In the genomic region with DNA sequence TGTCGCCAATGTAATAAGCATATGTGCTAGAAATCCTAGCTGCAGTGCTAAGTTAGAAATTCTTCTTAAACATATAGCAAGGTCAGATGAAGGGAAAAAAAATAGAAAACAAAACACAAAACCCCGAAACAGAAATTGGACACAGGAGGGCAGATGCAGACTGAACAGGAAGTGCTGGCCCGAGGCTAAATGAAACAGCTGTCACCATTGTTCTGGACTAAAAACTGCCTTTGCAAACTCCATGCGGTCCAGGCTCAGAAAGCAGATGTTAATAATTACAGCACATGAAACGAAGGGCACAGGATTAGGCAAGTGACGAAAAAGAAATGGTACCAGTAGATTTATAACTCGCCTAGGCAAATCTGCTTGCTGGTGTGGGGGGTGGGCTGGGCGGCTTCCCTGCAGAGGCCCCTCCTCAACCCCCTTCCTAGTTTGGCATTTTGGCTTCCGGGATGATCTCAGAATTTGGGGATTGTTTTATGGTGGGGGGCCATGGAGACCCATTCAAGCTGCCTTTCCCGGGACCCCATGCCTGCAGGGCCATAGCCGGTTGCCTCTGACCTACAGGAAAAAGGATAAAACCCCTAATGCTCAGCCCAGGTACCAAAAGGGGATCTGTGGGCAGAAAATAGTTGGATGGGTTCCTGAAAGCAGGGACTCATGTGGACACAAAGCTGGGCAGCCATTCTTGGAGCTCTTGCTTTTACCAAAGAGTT, we compare ENCODE assay signal across 9 cellular contexts. TPM values are rescaled to one million over a fixed set of nuclear protein-coding genes. Genes with fewer than 3 reads are reported as not detected.
DNase-seq lines count a peak whose midpoint lies in the region; ATAC-seq, FAIRE-seq and TF ChIP-seq lines count a peak whose summit lies in the region.
"Had no signal": no experiment of that assay in that cellular context is flagged by ENCODE, and none has a peak within 500 bp of the region (broad histone marks: within the 10 kb centered on the region; RNA-seq: fewer than 3 reads in every experiment).

No MANE protein-coding gene starts in this region.

- H3K36me3 Mint-ChIP-seq in activated naive CD4-positive, alpha-beta T cell treated with anti-CD3 and anti-CD28 coated beads for 36 hours (ENCODE audit: low read depth) = no peaks in the 10 kb centered on the region

- no peak overlapping the region for H3K4me3 Mint-ChIP-seq in activated naive CD4-positive, alpha-beta T cell treated with anti-CD3 and anti-CD28 coated beads for 36 hours

- in situ Hi-C loops in HepG2 (cut with HindIII; ENCODE audit: extremely low pct_ligation_motif_present, low pct_unique_long_range_greater_than_20kb) = no loop called here

- no peak overlapping the region for H2AFZ ChIP-seq in HepG2 (ENCODE audit: low read length)

- H3K27ac Mint-ChIP-seq in activated naive CD4-positive, alpha-beta T cell treated with anti-CD3 and anti-CD28 coated beads for 36 hours = no peak overlapping the region

- no peak overlapping the region for H3K9ac ChIP-seq in HepG2 (ENCODE audit: insufficient read depth, low read depth, low read length)

- CTCF ChIA-PET in activated naive CD4-positive, alpha-beta T cell treated with anti-CD3 and anti-CD28 coated beads for 36 hours (lab: Charles Lee) = no interaction called here
- CTCF ChIA-PET in HepG2 (lab: Yijun Ruan, JAX; ENCODE audit: low intra/inter-chr PET ratio, low total read pairs) = no interaction called here

- H3K4me2 ChIP-seq in HepG2 (ENCODE audit: low read depth, low read length) = no peak overlapping the region

- ATAC-seq in GM21390 (IDR thresholded peaks at IDR 0.05; ENCODE audit: unreplicated experiment) (peak; percentile 91), HepG2 (no peak)

- H3K4me3 ChIP-seq in epithelial cell of esophagus (ENCODE audit: low read length) = no peak overlapping the region
- no peak overlapping the region for H3K4me3 ChIP-seq in esophagus muscularis mucosa
- no peak overlapping the region for H3K4me3 ChIP-seq in HepG2 (replicated peaks in 1 of 3; ENCODE audit: insufficient read depth in 1 of 3, low read depth in 2 of 3, low read length in 3 of 3)

- peaks cover 15% of the 10 kb centered on the region for H3K27me3 Mint-ChIP-seq in activated naive CD4-positive, alpha-beta T cell treated with anti-CD3 and anti-CD28 coated beads for 36 hours (ENCODE audit: low read depth)

- POLR2A ChIA-PET in HepG2 (lab: Yijun Ruan, JAX) = no interaction called here

- no peak for TF ChIP-seq RAD21 in HepG2 (CRISPR knock-in tag; IDR thresholded peaks at IDR 0.05)

- no peak for FAIRE-seq in HepG2 (lab: Jason Lieb, UNC)

- intact Hi-C loops in esophagus muscularis mucosa (cut with DNase I) (no loop called here), HepG2 (cut with micrococcal nuclease; ENCODE audit: unreplicated experiment) (no loop called here)
- intact Hi-C loops in activated naive CD4-positive, alpha-beta T cell treated with anti-CD3 and anti-CD28 coated beads for 36 hours (cut with micrococcal nuclease) = no loop called here

- no peaks in the 10 kb centered on the region for H3K79me2 ChIP-seq in HepG2 (ENCODE audit: insufficient read depth, low read length)

- no peaks in the 10 kb centered on the region for H3K4me1 Mint-ChIP-seq in activated naive CD4-positive, alpha-beta T cell treated with anti-CD3 and anti-CD28 coated beads for 36 hours (ENCODE audit: low read depth)

- DNase-seq in DMS153 treated with DMSO at 0.1 percent for 48 hours (lab: John Stamatoyannopoulos, UW; ENCODE audit: unreplicated experiment) (peak; percentile 1), MV-4-11 (lab: John Stamatoyannopoulos, UW) (peak; percentile 5), epithelial cell of esophagus (ENCODE audit: low read depth) (peak; percentile 21), esophagus muscularis mucosa (ENCODE audit: extremely low spot score) (no peak), NOMO-1 treated with dmso at 0.1 percent for 144 hours (lab: John Stamatoyannopoulos, UW; ENCODE audit: unreplicated experiment) (no peak), HepG2 (ENCODE audit: low spot score) (no peak)
- DNase-seq in activated naive CD4-positive, alpha-beta T cell treated with anti-CD3 and anti-CD28 coated beads for 36 hours = no peak
- DNase-seq: activated CD4-positive, alpha-beta T cell treated with anti-CD3 and anti-CD28 coated beads for 4 hours had no signal

- WGBS in esophagus muscularis mucosa = 22% methylated on average over 7 of the region's 11 CpGs
- WGBS in HepG2 (ENCODE audit: low lambda C conversion rate) = 39% methylated on average over 11 of the region's 11 CpGs

- no peaks in the 10 kb centered on the region for H3K4me1 ChIP-seq in esophagus muscularis mucosa
- no peaks in the 10 kb centered on the region for H3K4me1 ChIP-seq in HepG2 (ENCODE audit: insufficient read depth, low read length)

- TF ChIP-seq CTCF in epithelial cell of esophagus (IDR thresholded peaks at IDR 0.05; ENCODE audit: insufficient read depth, low read depth, low read length, missing control alignments) = no peak
- no peak for TF ChIP-seq CTCF in esophagus muscularis mucosa (IDR thresholded peaks at IDR 0.05)
- no peak for TF ChIP-seq CTCF in HepG2 (CRISPR knock-in tag; IDR thresholded peaks at IDR 0.05)

- no peaks in the 10 kb centered on the region for H3K36me3 ChIP-seq in esophagus muscularis mucosa
- no peaks in the 10 kb centered on the region for H3K36me3 ChIP-seq in HepG2 (replicated peaks in 1 of 2; ENCODE audit: control insufficient read depth in 1 of 2, insufficient read depth in 2 of 2, low read length in 2 of 2)

- H3K9me3 ChIP-seq in esophagus muscularis mucosa (no peaks in the 10 kb centered on the region), HepG2 (ENCODE audit: low read length) (no peaks in the 10 kb centered on the region)

- no peak for TF ChIP-seq EP300 in esophagus muscularis mucosa (IDR thresholded peaks at IDR 0.05)
- TF ChIP-seq EP300 in HepG2 (IDR thresholded peaks at IDR 0.05; ENCODE audit: low read depth in 2 of 2, low read length in 2 of 2) = no peak
- no peak for TF ChIP-seq EP300 in HepG2 (CRISPR knock-in tag; IDR thresholded peaks at IDR 0.05; ENCODE audit: borderline replicate concordance)

- no TSS peak for BruUV-seq in HepG2 (replicated peaks; lab: Mats Ljungman, UMichigan)

- H4K20me1 ChIP-seq in HepG2 (ENCODE audit: insufficient read depth, low read length) = no peaks in the 10 kb centered on the region

- TF ChIP-seq POLR2A in esophagus muscularis mucosa (IDR thresholded peaks at IDR 0.05; ENCODE audit: low read depth) (no peak), HepG2 (IDR thresholded peaks at IDR 0.05; ENCODE audit: insufficient read depth in 1 of 2, low read depth in 2 of 2, low read length in 2 of 2) (no peak)

- H3K9me3 Mint-ChIP-seq in activated naive CD4-positive, alpha-beta T cell treated with anti-CD3 and anti-CD28 coated beads for 36 hours = no peaks in the 10 kb centered on the region

- H3K27me3 ChIP-seq in esophagus muscularis mucosa (peaks cover 0 to 50% (median 0%) of the 10 kb centered on the region in 4 donors), HepG2 (ENCODE audit: control insufficient read depth in 1 of 2, insufficient read depth in 2 of 2, low read length in 2 of 2) (peaks cover 1 to 24% of the 10 kb centered on the region in 2 experiments; a peak in 2 of 5 replicates)

- no peak overlapping the region for H3K27ac ChIP-seq in esophagus muscularis mucosa (replicated peaks in 1 of 4)
- H3K27ac ChIP-seq in HepG2 (ENCODE audit: extremely low read length, insufficient read depth, low read length) = no peak overlapping the region

TF ChIP-seq in HepG2, 621 proteins besides CTCF, POLR2A, EP300 and RAD21 (continues in another document):
- TF ChIP-seq ZNF703 (CRISPR knock-in tag; IDR thresholded peaks at IDR 0.05; ENCODE audit: borderline replicate concordance) (no peak), ZMYM3 (CRISPR knock-in tag; IDR thresholded peaks at IDR 0.05) (no peak), BRCA1 (CRISPR knock-in tag; IDR thresholded peaks at IDR 0.05) (no peak), NFRKB (IDR thresholded peaks at IDR 0.05) (no peak), SMARCE1 (IDR thresholded peaks at IDR 0.05; ENCODE audit: borderline replicate concordance) (no peak), ZNF484 (CRISPR knock-in tag; IDR thresholded peaks at IDR 0.05; ENCODE audit: borderline replicate concordance, low read depth) (no peak), ZNF274 (CRISPR knock-in tag; IDR thresholded peaks at IDR 0.05) (no peak)

RNA-seq across cellular contexts. Expression of a gene that starts 39.2 kb away (rescaled TPM):
- total RNA-seq in esophagus muscularis mucosa (under 1 TPM in 2 of 4 donors, not detected in 2; 0.52 to 0.71 TPM), HepG2 (2016; rRNA removed; fragmentation: Illumina TruSeq; extraction: Trizol) (not detected in 2 replicates)
- not detected for total RNA-seq in activated naive CD4-positive, alpha-beta T cell treated with anti-CD3 and anti-CD28 coated beads for 36 hours
- total RNA-seq in HepG2 (2016; cell fraction: cytosol; rRNA removed; fragmentation: Illumina TruSeq; extraction: Trizol; ENCODE audit: low read depth) = not detected in 2 replicates
- total RNA-seq in HepG2 (2016; cell fraction: insoluble cytoplasmic fraction; rRNA removed; fragmentation: Illumina TruSeq; extraction: Trizol) = not detected in 2 replicates
- not detected in 2 replicates for total RNA-seq in HepG2 (2016; cell fraction: membrane; rRNA removed; fragmentation: Illumina TruSeq; extraction: Trizol)
- not detected in 2 replicates for total RNA-seq in HepG2 (2016; cell fraction: nucleus; rRNA removed; fragmentation: Illumina TruSeq; extraction: Trizol)
- not detected in 2 replicates for polyA plus RNA-seq in HepG2 (2011; rRNA removed)
- not detected in 2 replicates for polyA plus RNA-seq in HepG2 (2011; cell fraction: cytosol; rRNA removed)
- polyA plus RNA-seq in HepG2 (2011; cell fraction: nucleus; rRNA removed) = not detected in 2 replicates
- 0.07 TPM in 1 of 2 replicates, not detected in the other for polyA plus RNA-seq in HepG2 (2012)
- not detected in 2 replicates for polyA plus RNA-seq in HepG2 (2016; cell fraction: cytosol; fragmentation: Illumina TruSeq; extraction: Trizol; ENCODE audit: low read depth)
- not detected in 2 replicates for polyA plus RNA-seq in HepG2 (2016; cell fraction: insoluble cytoplasmic fraction; fragmentation: Illumina TruSeq; extraction: Trizol; ENCODE audit: low read depth)
- not detected in 2 replicates for polyA plus RNA-seq in HepG2 (2016; cell fraction: membrane; fragmentation: Illumina TruSeq; extraction: Trizol; ENCODE audit: low read depth)
- polyA plus RNA-seq in HepG2 (2016; cell fraction: nucleus; fragmentation: Illumina TruSeq; extraction: Trizol; ENCODE audit: insufficient read depth, low read depth) = not detected in 2 replicates
- polyA minus RNA-seq in HepG2 (2011; rRNA and poly(A)+ RNA removed; ENCODE audit: low replicate concordance) = not detected in 2 replicates
- not detected in 2 replicates for polyA minus RNA-seq in HepG2 (2011; cell fraction: cytosol; rRNA and poly(A)+ RNA removed)
- not detected in 2 replicates for polyA minus RNA-seq in HepG2 (2011; cell fraction: nucleus; rRNA and poly(A)+ RNA removed)

Comparison
In these comparisons a context has a peak if more than half of its experiments do, and no peak if none do; other contexts are left out.
1. DNase-seq: peak in DMS153 treated with DMSO at 0.1 percent for 48 hours (single experiment), MV-4-11 (single experiment) and epithelial cell of esophagus (single experiment); none in esophagus muscularis mucosa (single experiment), activated naive CD4-positive, alpha-beta T cell treated with anti-CD3 and anti-CD28 coated beads for 36 hours (single experiment), NOMO-1 treated with dmso at 0.1 percent for 144 hours (single experiment) and HepG2 (single experiment).